Comparison of ENCODE assay signal across 8 cellular contexts in genomic region chr14:49868720-49869114, GRCh38. TPM values are rescaled to one million over a fixed set of nuclear protein-coding genes. Genes with fewer than 3 reads are reported as not detected.
DNase-seq lines count a peak whose midpoint lies in the region; ATAC-seq and TF ChIP-seq lines count a peak whose summit lies in the region.

No MANE protein-coding gene starts in this region.

- H3K4me3 Mint-ChIP-seq in dendritic cell treated with granulocyte-macrophage colony-stimulating factor and Interleukin-4, amounts not matched to agents 40 ng/mL and 50 ng/mL, for 4 days: peak overlapping the region; percentile 93
- peak overlapping the region; percentile 93 for H3K4me3 Mint-ChIP-seq in neural crest cell

- no peaks in the 10 kb centered on the region for H4K20me1 ChIP-seq in BLaER1 treated with 17β-estradiol and CSF1 and Interleukin-3, amounts not matched to agents 10 nM and 100 nM

- no peaks in the 10 kb centered on the region for H3K27me3 ChIP-seq in BLaER1 treated with 17β-estradiol and CSF1 and Interleukin-3, amounts not matched to agents 10 nM and 100 nM

- H3K27ac ChIP-seq in BLaER1 treated with 17β-estradiol and CSF1 and Interleukin-3, amounts not matched to agents 10 nM and 100 nM: peak overlapping the region; percentile 39 to 91 (median 67); a peak in 21 of 22 replicates

- H3K9me3 ChIP-seq in BLaER1 treated with 17β-estradiol and CSF1 and Interleukin-3, amounts not matched to agents 10 nM and 100 nM (replicated peaks in 1 of 11): no peaks in the 10 kb centered on the region

- no peak for DNase-seq in LNCaP clone FGC (ENCODE audit: low read depth)
- no peak for DNase-seq in neural crest cell (ENCODE audit: low read depth, low spot score)
- DNase-seq in islet precursor cell: no peak
- DNase-seq in medulla oblongata (ENCODE audit: extremely low spot score): no peak
- no peak for DNase-seq in nucleus accumbens (lab: John Stamatoyannopoulos, UW)

- H3K4me1 ChIP-seq in BLaER1 treated with 17β-estradiol and CSF1 and Interleukin-3, amounts not matched to agents 10 nM and 100 nM: peaks cover 27 to 77% (median 42%) of the 10 kb centered on the region in 10 experiments

- no peaks in the 10 kb centered on the region for H3K9me3 Mint-ChIP-seq in dendritic cell treated with granulocyte-macrophage colony-stimulating factor and Interleukin-4, amounts not matched to agents 40 ng/mL and 50 ng/mL, for 4 days
- H3K9me3 Mint-ChIP-seq in neural crest cell: no peaks in the 10 kb centered on the region

- H3K27me3 Mint-ChIP-seq in dendritic cell treated with granulocyte-macrophage colony-stimulating factor and Interleukin-4, amounts not matched to agents 40 ng/mL and 50 ng/mL, for 4 days: no peaks in the 10 kb centered on the region
- peaks cover 6% of the 10 kb centered on the region for H3K27me3 Mint-ChIP-seq in neural crest cell (ENCODE audit: low read depth)

- TF ChIP-seq CTCF in LNCaP clone FGC (IDR thresholded peaks at IDR 0.05; ENCODE audit: control insufficient read depth, extremely low read depth, insufficient read depth) (no peak), neural crest cell (conservative IDR thresholded peaks at IDR 0.05) (no peak)

- H3K36me3 ChIP-seq in BLaER1 treated with 17β-estradiol and CSF1 and Interleukin-3, amounts not matched to agents 10 nM and 100 nM: no peaks in the 10 kb centered on the region

- ATAC-seq in HG02763 (IDR thresholded peaks at IDR 0.05; ENCODE audit: unreplicated experiment): no peak

- peaks cover 29% of the 10 kb centered on the region for H3K4me1 Mint-ChIP-seq in dendritic cell treated with granulocyte-macrophage colony-stimulating factor and Interleukin-4, amounts not matched to agents 40 ng/mL and 50 ng/mL, for 4 days (ENCODE audit: low read depth)
- H3K4me1 Mint-ChIP-seq in neural crest cell: peaks cover 12% of the 10 kb centered on the region

- intact Hi-C loops in dendritic cell treated with granulocyte-macrophage colony-stimulating factor and Interleukin-4, amounts not matched to agents 40 ng/mL and 50 ng/mL, for 4 days (cut with micrococcal nuclease): loop anchor here (1.0 to 2.0 kb wide), 5 partner anchors 12 to 170 kb away; no protein-coding TSS in a partner anchor

- peak overlapping the region; percentile 56 to 75 (median 66) for H3K4me3 ChIP-seq in BLaER1 treated with 17β-estradiol and CSF1 and Interleukin-3, amounts not matched to agents 10 nM and 100 nM
- peak overlapping the region; percentile 53 for H3K4me3 ChIP-seq in LNCaP clone FGC (ENCODE audit: low read depth, low read length)

- H3K9ac ChIP-seq in BLaER1 treated with 17β-estradiol and CSF1 and Interleukin-3, amounts not matched to agents 10 nM and 100 nM: peak overlapping the region; percentile 49 to 87 (median 72); a peak in 20 of 22 replicates

- H3K4me2 ChIP-seq in BLaER1 treated with 17β-estradiol and CSF1 and Interleukin-3, amounts not matched to agents 10 nM and 100 nM: peak overlapping the region; percentile 62 to 92 (median 86)

- peak overlapping the region; percentile 98 for H3K27ac Mint-ChIP-seq in dendritic cell treated with granulocyte-macrophage colony-stimulating factor and Interleukin-4, amounts not matched to agents 40 ng/mL and 50 ng/mL, for 4 days
- no peak overlapping the region for H3K27ac Mint-ChIP-seq in neural crest cell (ENCODE audit: unreplicated experiment)

- peaks cover 7% of the 10 kb centered on the region for H3K36me3 Mint-ChIP-seq in dendritic cell treated with granulocyte-macrophage colony-stimulating factor and Interleukin-4, amounts not matched to agents 40 ng/mL and 50 ng/mL, for 4 days (ENCODE audit: low read depth)
- H3K36me3 Mint-ChIP-seq in neural crest cell (ENCODE audit: low read depth): no peaks in the 10 kb centered on the region

RNA-seq across cellular contexts. Expression of gene NEMF, which starts 16.1 kb away (rescaled TPM):
- total RNA-seq in neural crest cell: 68.9 and 71.0 TPM in 2 replicates

RNA-seq across cellular contexts. Expression of gene ARF6, which starts 24.2 kb away (rescaled TPM):
- total RNA-seq in neural crest cell: 55.8 and 58.0 TPM in 2 replicates
